In the genomic region with DNA sequence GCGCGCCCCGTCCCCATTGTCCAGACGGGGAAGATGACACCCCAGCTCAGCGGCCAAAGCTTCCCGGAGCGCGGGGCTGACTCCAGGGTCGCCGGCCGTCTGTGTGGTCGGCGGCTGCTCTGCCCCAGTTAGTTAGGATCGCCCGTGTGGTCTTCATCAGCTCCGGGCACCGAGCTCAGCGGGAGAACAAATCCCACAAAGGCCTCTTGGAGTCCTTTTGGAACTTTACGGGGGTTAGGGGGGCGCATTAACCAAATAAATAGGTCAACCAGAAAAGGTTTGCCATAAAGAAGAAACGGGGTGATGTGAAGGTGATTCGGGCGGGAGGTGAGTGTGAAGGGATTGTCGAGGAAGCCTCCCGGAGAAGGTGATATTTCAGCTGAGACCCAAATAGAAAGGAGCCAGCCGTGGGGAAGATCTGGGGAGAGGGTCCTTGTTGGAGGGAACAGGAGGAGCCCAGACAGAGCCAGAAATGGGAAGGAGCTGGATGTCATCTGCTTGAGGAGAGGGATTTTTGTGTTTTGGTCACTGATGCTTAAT, we compare ENCODE assay signal across 8 cellular contexts. TPM values are rescaled to one million over a fixed set of nuclear protein-coding genes. Genes with fewer than 3 reads are reported as not detected.
A peak's percentile ranks its signal among the peaks of the same experiment; 100 is the strongest.
DNase-seq lines count a peak whose midpoint lies in the region; ATAC-seq and TF ChIP-seq lines count a peak whose summit lies in the region.

No MANE protein-coding gene starts in this region.

- H3K9ac ChIP-seq in skeletal muscle satellite cell (ENCODE audit: low read depth, low read length), result peak overlapping the region; percentile 97

- ATAC-seq in GM18498 (IDR thresholded peaks at IDR 0.05; ENCODE audit: unreplicated experiment) (no peak), HG03342 (IDR thresholded peaks at IDR 0.05; ENCODE audit: unreplicated experiment) (no peak)

- H3K4me1 ChIP-seq in skeletal muscle satellite cell (ENCODE audit: control insufficient read depth, insufficient read depth, low read length), result peaks cover 21% of the 10 kb centered on the region

- H3K27me3 ChIP-seq in skeletal muscle satellite cell (ENCODE audit: control insufficient read depth, insufficient read depth, low read length), result no peaks in the 10 kb centered on the region

- H3K4me3 ChIP-seq in foreskin fibroblast (ENCODE audit: low read depth in 1 of 2, low read length in 2 of 2), result peak overlapping the region; percentile 62 to 81
- H3K4me3 ChIP-seq in skeletal muscle satellite cell (ENCODE audit: low read length), result peak overlapping the region; percentile 99

- no peaks in the 10 kb centered on the region for H3K9me3 ChIP-seq in skeletal muscle satellite cell (replicated peaks; ENCODE audit: low read length)

- peak overlapping the region; percentile 81 for H3K27ac ChIP-seq in VCaP

- no peak for TF ChIP-seq CTCF in VCaP (conservative IDR thresholded peaks at IDR 0.05)
- no peak for TF ChIP-seq CTCF in foreskin fibroblast (IDR thresholded peaks at IDR 0.05; ENCODE audit: low read depth, low read length)

- no peaks in the 10 kb centered on the region for H3K36me3 ChIP-seq in skeletal muscle satellite cell (ENCODE audit: insufficient read depth, low read length)

- DNase-seq in NCI-H82 (lab: John Stamatoyannopoulos, UW) (peak; percentile 40), NCI-H82 treated with DMSO at 0.1 percent for 48 hours (lab: John Stamatoyannopoulos, UW; ENCODE audit: unreplicated experiment) (no peak), foreskin fibroblast (peak in 1 of 2 donors; percentile 37), Kasumi-1 (lab: John Stamatoyannopoulos, UW) (no peak)

- H3K4me2 ChIP-seq in skeletal muscle satellite cell (ENCODE audit: low read length), result peak overlapping the region; percentile 98

RNA-seq across cellular contexts. Expression of a gene that starts 0.7 kb away (rescaled TPM):
- 15.3 and 17.7 TPM in 2 replicates for total RNA-seq in skeletal muscle satellite cell (2012; rRNA removed)

RNA-seq across cellular contexts. Expression of a gene that starts 41.9 kb away (rescaled TPM):
- 6.6 and 9.2 TPM in 2 replicates for total RNA-seq in skeletal muscle satellite cell (2012; rRNA removed)

RNA-seq across cellular contexts. Expression of a gene that starts 49.3 kb away (rescaled TPM):
- total RNA-seq in skeletal muscle satellite cell (2012; rRNA removed), result under 0.01 and 1.5 TPM in 2 replicates
